In genomic region chr1:44635439-44635838, GRCh38 we compare ENCODE assay signal across 24 cellular contexts. TPM values are rescaled to one million over a fixed set of nuclear protein-coding genes. Genes with fewer than 3 reads are reported as not detected.
"Had no signal": no experiment of that assay in that cellular context is flagged by ENCODE, and none has a peak within 500 bp of the region (broad histone marks: within the 10 kb centered on the region; RNA-seq: fewer than 3 reads in every experiment).

No MANE protein-coding gene starts in this region.

- H3K9ac ChIP-seq: parathyroid adenoma had no signal

- DNase-seq: activated CD4-positive, alpha-beta memory T cell treated with anti-CD3 and anti-CD28 coated beads for 36 hours; activated CD4-positive, alpha-beta T cell treated with anti-CD3 and anti-CD28 coated beads, Interleukin-2, amount 10 ng/mL, durations not matched to agents 24 days and 14 days; activated CD8-positive, alpha-beta memory T cell treated with anti-CD3 and anti-CD28 coated beads, Interleukin-2, amount 50 U/mL, for 4 hours; activated naive CD8-positive, alpha-beta T cell treated with anti-CD3 and anti-CD28 coated beads, Interleukin-2, amount 50 U/mL, for 24 hours; activated T-cell treated with anti-CD3 and anti-CD28 coated beads, Interleukin-2, amount 50 U/mL, for 4 hours; anterior cingulate cortex; cerebellar nuclear complex; colonic mucosa; effector CD8-positive, alpha-beta T cell; left cardiac atrium; left ventricle myocardium superior; mucosa of descending colon; occipital lobe; right cardiac atrium; stimulated activated CD4-positive, alpha-beta T cell treated with anti-CD3 and anti-CD28 coated beads, Interleukin-2, amount 100 ng/mL, for 48 hours; stomach; T-cell; tibial artery had no signal

- H3K4me1 ChIP-seq: parathyroid adenoma had no signal

- H3K9me3 ChIP-seq: colonic mucosa, mucosa of descending colon, stomach, suprapubic skin, tibial artery had no signal

- ATAC-seq: activated naive CD8-positive, alpha-beta T cell treated with anti-CD3 and anti-CD28 coated beads, Interleukin-2, amount 50 U/mL, for 24 hours; activated T-cell treated with anti-CD3 and anti-CD28 coated beads, Interleukin-2, amount 50 U/mL, for 4 hours; left cardiac atrium; left ventricle myocardium superior; mucosa of descending colon; right cardiac atrium; T-cell had no signal

- H3K27me3 ChIP-seq: colonic mucosa, stomach, suprapubic skin, tibial artery had no signal

- H3K9me3 Mint-ChIP-seq: activated CD4-positive, alpha-beta memory T cell treated with anti-CD3 and anti-CD28 coated beads for 36 hours; activated naive CD4-positive, alpha-beta T cell treated with anti-CD3 and anti-CD28 coated beads, Interleukin-2, amount 50 U/mL, for 24 hours; activated T-cell treated with anti-CD3 and anti-CD28 coated beads, Interleukin-2, amount 50 U/mL, for 4 hours; activated T-helper 2 cell treated with anti-CD3 and anti-CD28 coated beads, Interferon-gamma antibody, Interleukin-2, Interleukin-4, amounts not matched to agents 10 μg/mL and 5 μg/mL and 100 μg/mL, durations not matched to agents 14 hours and 24 hours and 36 hours; T-cell had no signal

- H3K4me3 Mint-ChIP-seq: activated CD4-positive, alpha-beta memory T cell treated with anti-CD3 and anti-CD28 coated beads for 36 hours; activated CD4-positive, alpha-beta T cell treated with anti-CD3 and anti-CD28 coated beads, Interleukin-2, amount 10 ng/mL, durations not matched to agents 24 days and 14 days; activated naive CD4-positive, alpha-beta T cell treated with anti-CD3 and anti-CD28 coated beads, Interleukin-2, amount 50 U/mL, for 24 hours; activated naive CD8-positive, alpha-beta T cell treated with anti-CD3 and anti-CD28 coated beads, Interleukin-2, amount 50 U/mL, for 24 hours; activated T-cell treated with anti-CD3 and anti-CD28 coated beads, Interleukin-2, amount 50 U/mL, for 4 hours; T-cell; T-helper 2 cell treated with Interferon-gamma antibody and Interleukin-4, amounts not matched to agents 5 μg/mL and 100 μg/mL, for 36 hours had no signal

- H3K4me3 ChIP-seq: colonic mucosa, mucosa of descending colon, stomach, suprapubic skin, tibial artery had no signal

- H3K27me3 Mint-ChIP-seq: activated CD4-positive, alpha-beta memory T cell treated with anti-CD3 and anti-CD28 coated beads for 36 hours; activated CD4-positive, alpha-beta T cell treated with anti-CD3 and anti-CD28 coated beads, Interleukin-2, amount 10 ng/mL, durations not matched to agents 24 days and 14 days; activated naive CD4-positive, alpha-beta T cell treated with anti-CD3 and anti-CD28 coated beads, Interleukin-2, amount 50 U/mL, for 24 hours; activated naive CD8-positive, alpha-beta T cell treated with anti-CD3 and anti-CD28 coated beads, Interleukin-2, amount 50 U/mL, for 24 hours; T-cell had no signal

- H3K27ac ChIP-seq: colonic mucosa, parathyroid adenoma, stomach, suprapubic skin, tibial artery had no signal

- H3K27ac Mint-ChIP-seq: activated CD4-positive, alpha-beta T cell treated with anti-CD3 and anti-CD28 coated beads, Interleukin-2, amount 10 ng/mL, durations not matched to agents 24 days and 14 days; activated naive CD4-positive, alpha-beta T cell treated with anti-CD3 and anti-CD28 coated beads, Interleukin-2, amount 50 U/mL, for 24 hours; activated T-helper 2 cell treated with anti-CD3 and anti-CD28 coated beads, Interferon-gamma antibody, Interleukin-2, Interleukin-4, amounts not matched to agents 10 μg/mL and 5 μg/mL and 100 μg/mL, durations not matched to agents 14 hours and 24 hours and 36 hours had no signal

RNA-seq across cellular contexts. Expression of gene ARMH1, which starts 39.1 kb away (rescaled TPM):
- total RNA-seq: epithelial cell of proximal tubule had no signal
